8 cellular contexts compared by ENCODE assay signal in genomic region chr12:92408072-92408900, GRCh38.
DNase-seq lines count a peak whose midpoint lies in the region; ATAC-seq and TF ChIP-seq lines count a peak whose summit lies in the region.

No MANE protein-coding gene starts in this region.

- no peaks in the 10 kb centered on the region for H3K4me1 Mint-ChIP-seq in Caco-2 (ENCODE audit: low read depth, unreplicated experiment)
- H3K4me1 Mint-ChIP-seq in activated CD4-positive, alpha-beta memory T cell treated with anti-CD3 and anti-CD28 coated beads, Interleukin-2, amount 10 ng/mL, durations not matched to agents 7 days and 5 days: peaks cover 40% of the 10 kb centered on the region

- H3K9me3 ChIP-seq in Caco-2 (no peaks in the 10 kb centered on the region), HAP-1 (no peaks in the 10 kb centered on the region), stomach (peaks cover 0 to 5% (median 0%) of the 10 kb centered on the region in 4 donors), sigmoid colon (peaks cover 0 to 4% (median 0%) of the 10 kb centered on the region in 4 donors)

- H3K27ac ChIP-seq in stomach (no peak overlapping the region), sigmoid colon (no peak overlapping the region)

- TF ChIP-seq POLR2A in stomach (IDR thresholded peaks at IDR 0.05) (no peak), sigmoid colon (IDR thresholded peaks at IDR 0.05) (no peak)

- no peaks in the 10 kb centered on the region for H3K36me3 ChIP-seq in Caco-2 (ENCODE audit: control insufficient read depth, insufficient read depth, low read length)
- no peaks in the 10 kb centered on the region for H3K36me3 ChIP-seq in HAP-1 (replicated peaks)
- no peaks in the 10 kb centered on the region for H3K36me3 ChIP-seq in stomach
- H3K36me3 ChIP-seq in sigmoid colon: no peaks in the 10 kb centered on the region

- H3K4me1 ChIP-seq in Caco-2 (no peaks in the 10 kb centered on the region), HAP-1 (no peaks in the 10 kb centered on the region), stomach (no peaks in the 10 kb centered on the region), sigmoid colon (no peaks in the 10 kb centered on the region)

- TF ChIP-seq EP300 in stomach (IDR thresholded peaks at IDR 0.05) (no peak), sigmoid colon (IDR thresholded peaks at IDR 0.05) (no peak)

- H3K9me3 Mint-ChIP-seq in Caco-2 (ENCODE audit: unreplicated experiment): no peaks in the 10 kb centered on the region
- peaks cover 7% of the 10 kb centered on the region for H3K9me3 Mint-ChIP-seq in activated CD4-positive, alpha-beta memory T cell treated with anti-CD3 and anti-CD28 coated beads, Interleukin-2, amount 10 ng/mL, durations not matched to agents 7 days and 5 days

- H3K27ac Mint-ChIP-seq in Caco-2 (ENCODE audit: unreplicated experiment): no peak overlapping the region
- H3K27ac Mint-ChIP-seq in activated CD4-positive, alpha-beta memory T cell treated with anti-CD3 and anti-CD28 coated beads, Interleukin-2, amount 10 ng/mL, durations not matched to agents 7 days and 5 days: peak overlapping the region; percentile 9

- CTCF ChIA-PET in Caco-2 (lab: Charles Lee): interaction anchor here (1.5 kb wide), 1 partner anchor 1026 kb away, joined by 4 read pairs; no protein-coding TSS in a partner anchor
- CTCF ChIA-PET in activated CD4-positive, alpha-beta memory T cell treated with anti-CD3 and anti-CD28 coated beads, Interleukin-2, amount 10 ng/mL, durations not matched to agents 7 days and 5 days (lab: Charles Lee): interaction anchor here (0.7 to 2.6 kb wide), 25 partner anchors 10 to 1027 kb away, joined by 3 to 14 read pairs (median 4); partner anchors contain the start of gene BTG1

- ATAC-seq in left ventricle myocardium superior: peak; percentile 92

- TF ChIP-seq CTCF in Caco-2 (IDR thresholded peaks at IDR 0.05; ENCODE audit: insufficient read depth in 1 of 2, low read depth in 1 of 2, low read length in 1 of 2, severe bottlenecking in 1 of 2, unreplicated experiment in 1 of 2) (peak; percentile 61 to 64), stomach (IDR thresholded peaks at IDR 0.05) (peak in 3 of 7 experiments; percentile 16 to 37 (median 21)), sigmoid colon (IDR thresholded peaks at IDR 0.05) (peak in 1 of 4 experiments; percentile 17)

- H3K4me3 Mint-ChIP-seq in Caco-2 (ENCODE audit: unreplicated experiment): no peak overlapping the region
- H3K4me3 Mint-ChIP-seq in activated CD4-positive, alpha-beta memory T cell treated with anti-CD3 and anti-CD28 coated beads, Interleukin-2, amount 10 ng/mL, durations not matched to agents 7 days and 5 days: no peak overlapping the region

- in situ Hi-C loops in HAP-1 (cut with MboI; ENCODE audit: low sequenced_read_pairs): no loop called here

- H3K27me3 Mint-ChIP-seq in Caco-2 (ENCODE audit: insufficient read depth, unreplicated experiment): no peaks in the 10 kb centered on the region
- H3K27me3 Mint-ChIP-seq in activated CD4-positive, alpha-beta memory T cell treated with anti-CD3 and anti-CD28 coated beads, Interleukin-2, amount 10 ng/mL, durations not matched to agents 7 days and 5 days: no peaks in the 10 kb centered on the region

- H3K27me3 ChIP-seq in Caco-2 (replicated peaks; ENCODE audit: control insufficient read depth, insufficient read depth, low read length) (no peaks in the 10 kb centered on the region), HAP-1 (ENCODE audit: low read depth) (no peaks in the 10 kb centered on the region), stomach (no peaks in the 10 kb centered on the region), sigmoid colon (no peaks in the 10 kb centered on the region)

- POLR2A ChIA-PET in Caco-2 (lab: Charles Lee): no interaction called here
- POLR2A ChIA-PET in activated CD4-positive, alpha-beta memory T cell treated with anti-CD3 and anti-CD28 coated beads, Interleukin-2, amount 10 ng/mL, durations not matched to agents 7 days and 5 days (lab: Charles Lee): interaction anchor here (1.2 to 12.8 kb wide), 4 partner anchors 9 to 264 kb away, joined by 4 to 327 read pairs (median 10); partner anchors contain the start of gene BTG1

- BruUV-seq in Caco-2 (replicated peaks; lab: Mats Ljungman, UMichigan): no TSS peak

- DNase-seq in Caco-2 (peak; percentile 52 to 59), HAP-1 (ENCODE audit: low spot score in 2 of 2) (peak; percentile 22 to 68), NCI-H510A (lab: John Stamatoyannopoulos, UW) (peak; percentile 4), left ventricle myocardium superior (peak; percentile 33), stomach (peak; percentile 31), anterior cingulate cortex (lab: John Stamatoyannopoulos, UW) (no peak), sigmoid colon (no peak)
- peak; percentile 69 for DNase-seq in activated CD4-positive, alpha-beta memory T cell treated with anti-CD3 and anti-CD28 coated beads, Interleukin-2, amount 10 ng/mL, durations not matched to agents 7 days and 5 days

- H3K4me3 ChIP-seq in Caco-2 (ENCODE audit: low read depth, low read length) (no peak overlapping the region), HAP-1 (no peak overlapping the region), stomach (no peak overlapping the region), sigmoid colon (no peak overlapping the region)

- intact Hi-C loops in Caco-2 (cut with micrococcal nuclease; ENCODE audit: unreplicated experiment): loop anchor here (1.0 to 10.0 kb wide), 5 partner anchors 164 to 1026 kb away; partner anchors contain the start of gene BTG1
- intact Hi-C loops in left ventricle myocardium superior (cut with micrococcal nuclease): no loop called here
- intact Hi-C loops in stomach (cut with DNase I; ENCODE audit: low total_unique reads): no loop called here
- intact Hi-C loops in sigmoid colon (cut with DNase I): no loop called here

- H3K36me3 Mint-ChIP-seq in Caco-2 (ENCODE audit: insufficient read depth, unreplicated experiment): no peaks in the 10 kb centered on the region
- peaks cover 7% of the 10 kb centered on the region for H3K36me3 Mint-ChIP-seq in activated CD4-positive, alpha-beta memory T cell treated with anti-CD3 and anti-CD28 coated beads, Interleukin-2, amount 10 ng/mL, durations not matched to agents 7 days and 5 days (ENCODE audit: low read depth)

Comparison
In these comparisons a context has a peak if more than half of its experiments do, and no peak if none do; other contexts are left out.
1. DNase-seq: peak in Caco-2 (2 of 2), HAP-1 (2 of 2), NCI-H510A (single experiment), activated CD4-positive, alpha-beta memory T cell treated with anti-CD3 and anti-CD28 coated beads, Interleukin-2, amount 10 ng/mL, durations not matched to agents 7 days and 5 days (single experiment), left ventricle myocardium superior (single experiment) and stomach (single experiment); none in anterior cingulate cortex (0 of 58) and sigmoid colon (single experiment).